15 cellular contexts compared by ENCODE assay signal in the genomic region with DNA sequence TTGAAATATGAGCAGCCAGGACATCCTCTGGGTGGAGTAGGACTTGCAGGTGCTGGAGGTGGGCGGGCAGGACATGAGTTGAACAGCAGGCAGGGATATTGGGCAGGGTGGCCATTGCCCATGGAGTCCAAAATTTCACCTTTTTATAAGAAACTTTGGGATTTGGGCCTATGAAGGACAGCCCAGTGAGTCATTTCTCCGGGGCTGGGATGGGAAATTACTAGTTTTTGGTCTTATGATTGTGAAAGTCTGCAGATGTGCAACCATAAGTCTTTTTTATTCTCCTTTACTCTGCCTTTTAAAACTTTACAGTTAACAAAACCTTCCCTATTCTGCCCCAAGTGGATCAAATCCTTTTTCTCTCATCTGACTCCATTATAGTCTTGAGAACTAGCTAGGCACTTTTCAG.
DNase-seq lines count a peak whose midpoint lies in the region; ATAC-seq and TF ChIP-seq lines count a peak whose summit lies in the region.
"Had no signal": no experiment of that assay in that cellular context is flagged by ENCODE, and none has a peak within 500 bp of the region (broad histone marks: within the 10 kb centered on the region; RNA-seq: fewer than 3 reads in every experiment).

No MANE protein-coding gene starts in this region.

- intact Hi-C loops in spleen (cut with DNase I; ENCODE audit: low total_unique reads), result no loop called here

- no peak overlapping the region for H2BK15ac ChIP-seq in mesenchymal stem cell (ENCODE audit: low read depth, poor library complexity, severe bottlenecking)

- no peak overlapping the region for H2AFZ ChIP-seq in mesenchymal stem cell (ENCODE audit: low read depth, low read length)

- H3K27me3 ChIP-seq in esophagus (ENCODE audit: control insufficient read depth in 1 of 2, insufficient read depth in 2 of 2, low read length in 2 of 2) (no peaks in the 10 kb centered on the region), mesenchymal stem cell (ENCODE audit: control insufficient read depth in 1 of 2, insufficient read depth in 1 of 2, low read length in 2 of 2) (no peaks in the 10 kb centered on the region), spleen (replicated peaks in 1 of 7) (no peaks in the 10 kb centered on the region), brain microvascular endothelial cell (replicated peaks) (no peaks in the 10 kb centered on the region)

- peak overlapping the region; percentile 59 for H4K91ac ChIP-seq in mesenchymal stem cell (ENCODE audit: low read length)

- peak overlapping the region in 1 of 2 experiments; percentile 90 for H3K4ac ChIP-seq in mesenchymal stem cell (ENCODE audit: low read depth in 1 of 2, low read length in 2 of 2)

- no peak overlapping the region for H3K23ac ChIP-seq in mesenchymal stem cell (ENCODE audit: low read length in 2 of 2)

- no peaks in the 10 kb centered on the region for H3K9me3 ChIP-seq in esophagus (ENCODE audit: control insufficient read depth in 2 of 2, insufficient read depth in 1 of 2, low read depth in 1 of 2, low read length in 1 of 2)
- H3K9me3 ChIP-seq in mesenchymal stem cell (ENCODE audit: control insufficient read depth, low read length), result no peaks in the 10 kb centered on the region
- no peaks in the 10 kb centered on the region for H3K9me3 ChIP-seq in spleen

- in situ Hi-C loops in KBM-7 (cut with MboI; ENCODE audit: low pct_unique_long_range_greater_than_20kb, low sequenced_read_pairs), result no loop called here
- in situ Hi-C loops in brain microvascular endothelial cell (cut with HindIII; ENCODE audit: low pct_ligation_motif_present, low sequenced_read_pairs), result no loop called here

- peaks cover 0 to 3% of the 10 kb centered on the region in 2 donors for H3K4me1 ChIP-seq in esophagus (ENCODE audit: control insufficient read depth in 2 of 2, insufficient read depth in 2 of 2, low read length in 1 of 2)
- peaks cover 5% of the 10 kb centered on the region for H3K4me1 ChIP-seq in mesenchymal stem cell (ENCODE audit: control insufficient read depth, insufficient read depth, low read depth, low read length)
- H3K4me1 ChIP-seq in spleen, result peaks cover 0 to 16% (median 3%) of the 10 kb centered on the region in 6 donors

- peak; percentile 65 for DNase-seq in HCEC 1CT
- DNase-seq in mesenchymal stem cell, result peak; percentile 33
- no peak for DNase-seq in spleen
- no peak for DNase-seq in KBM-7
- DNase-seq in brain microvascular endothelial cell, result no peak
- DNase-seq: activated CD4-positive, alpha-beta T cell treated with anti-CD3 and anti-CD28 coated beads, Interleukin-2, amount 10 ng/mL, durations not matched to agents 7 days and 5 days; activated T-cell treated with anti-CD3 and anti-CD28 coated beads, Interleukin-2, amount 50 U/mL, for 48 hours; DMS79; hippocampal formation; NCI-H1436 had no signal

- H3K4me2 ChIP-seq in mesenchymal stem cell (ENCODE audit: low read length, poor library complexity, severe bottlenecking), result no peak overlapping the region

- peak overlapping the region; percentile 24 to 65 for H2BK12ac ChIP-seq in mesenchymal stem cell (ENCODE audit: low read length in 2 of 2)

- H3K79me1 ChIP-seq in mesenchymal stem cell (replicated peaks; ENCODE audit: low read length, poor library complexity, severe bottlenecking), result no peaks in the 10 kb centered on the region

- H3K27ac ChIP-seq in esophagus (ENCODE audit: low read depth in 2 of 2, low read length in 1 of 2) (peak overlapping the region; percentile 77 to 78), mesenchymal stem cell (ENCODE audit: low read length, poor library complexity, severe bottlenecking) (no peak overlapping the region), spleen (peak overlapping the region in 5 of 8 donors; percentile 11 to 68 (median 56)), brain microvascular endothelial cell (no peak overlapping the region)

- TF ChIP-seq POLR2A in spleen (IDR thresholded peaks at IDR 0.05), result no peak
- no peak for TF ChIP-seq POLR2A in GM18505 (IDR thresholded peaks at IDR 0.05; ENCODE audit: borderline replicate concordance, extremely low read depth, insufficient read depth, insufficient read length)

- no peak overlapping the region for H3K14ac ChIP-seq in mesenchymal stem cell (ENCODE audit: low read length in 2 of 2)

- peak overlapping the region; percentile 30 for H4K8ac ChIP-seq in mesenchymal stem cell (ENCODE audit: low read length)

- no peak for ATAC-seq in GM18505 (IDR thresholded peaks at IDR 0.05; ENCODE audit: unreplicated experiment)
- ATAC-seq in GM18519 (IDR thresholded peaks at IDR 0.05; ENCODE audit: low FRiP score, unreplicated experiment), result no peak
- ATAC-seq: GM12878, left lobe of liver had no signal

- peak overlapping the region in 1 of 2 experiments; percentile 65 for H3K18ac ChIP-seq in mesenchymal stem cell (ENCODE audit: low read depth in 1 of 2, low read length in 2 of 2)

- H3K36me3 ChIP-seq in esophagus (ENCODE audit: control insufficient read depth in 2 of 2, insufficient read depth in 2 of 2, low read length in 1 of 2) (no peaks in the 10 kb centered on the region), mesenchymal stem cell (ENCODE audit: control insufficient read depth in 1 of 2, insufficient read depth in 2 of 2, low read depth in 1 of 2, low read length in 2 of 2) (no peaks in the 10 kb centered on the region), spleen (no peaks in the 10 kb centered on the region), brain microvascular endothelial cell (replicated peaks) (no peaks in the 10 kb centered on the region)

- H2BK120ac ChIP-seq in mesenchymal stem cell (ENCODE audit: low read depth, low read length), result no peak overlapping the region

- WGBS in esophagus, 2 donors, result 43 to 48% methylated on average over 2 of the region's 2 CpGs
- 95% methylated on average over 1 of the region's 2 CpGs for WGBS in mesenchymal stem cell
- WGBS in spleen, 5 donors, result 38 to 63% (median 44%) methylated on average over 2 of the region's 2 CpGs

- TF ChIP-seq CTCF in spleen (IDR thresholded peaks at IDR 0.05 in 8 of 11, conservative IDR thresholded peaks at IDR 0.05 in 3 of 11) (no peak), brain microvascular endothelial cell (IDR thresholded peaks at IDR 0.05; ENCODE audit: low read depth, low read length, missing control alignments) (no peak)

- H3K4me3 ChIP-seq in esophagus (ENCODE audit: low read depth in 1 of 2, low read length in 2 of 2) (no peak overlapping the region), mesenchymal stem cell (ENCODE audit: insufficient read depth in 1 of 2, low read depth in 1 of 2, low read length in 2 of 2) (no peak overlapping the region), spleen (no peak overlapping the region), brain microvascular endothelial cell (ENCODE audit: low read depth, low read length) (no peak overlapping the region)
- H3K4me3 ChIP-seq: GM12878 had no signal

- no peak overlapping the region for H2BK5ac ChIP-seq in mesenchymal stem cell (ENCODE audit: low read depth, low read length, poor library complexity, severe bottlenecking)

- H2AK5ac ChIP-seq in mesenchymal stem cell (ENCODE audit: low read length, severe bottlenecking), result peak overlapping the region; percentile 90

- H3K9ac ChIP-seq in mesenchymal stem cell (ENCODE audit: low read length), result peak overlapping the region; percentile 59

Comparison
In these comparisons a context has a peak if more than half of its experiments do, and no peak if none do; other contexts are left out.
1. DNase-seq: peak in HCEC 1CT (single experiment) and mesenchymal stem cell (single experiment); none in spleen (single experiment), KBM-7 (single experiment) and brain microvascular endothelial cell (single experiment).
2. H3K27ac ChIP-seq: peak in esophagus (2 of 2) and spleen (5 of 8); none in mesenchymal stem cell (single experiment) and brain microvascular endothelial cell (single experiment).